Comparison of ENCODE assay signal across 26 cellular contexts in the genomic region with DNA sequence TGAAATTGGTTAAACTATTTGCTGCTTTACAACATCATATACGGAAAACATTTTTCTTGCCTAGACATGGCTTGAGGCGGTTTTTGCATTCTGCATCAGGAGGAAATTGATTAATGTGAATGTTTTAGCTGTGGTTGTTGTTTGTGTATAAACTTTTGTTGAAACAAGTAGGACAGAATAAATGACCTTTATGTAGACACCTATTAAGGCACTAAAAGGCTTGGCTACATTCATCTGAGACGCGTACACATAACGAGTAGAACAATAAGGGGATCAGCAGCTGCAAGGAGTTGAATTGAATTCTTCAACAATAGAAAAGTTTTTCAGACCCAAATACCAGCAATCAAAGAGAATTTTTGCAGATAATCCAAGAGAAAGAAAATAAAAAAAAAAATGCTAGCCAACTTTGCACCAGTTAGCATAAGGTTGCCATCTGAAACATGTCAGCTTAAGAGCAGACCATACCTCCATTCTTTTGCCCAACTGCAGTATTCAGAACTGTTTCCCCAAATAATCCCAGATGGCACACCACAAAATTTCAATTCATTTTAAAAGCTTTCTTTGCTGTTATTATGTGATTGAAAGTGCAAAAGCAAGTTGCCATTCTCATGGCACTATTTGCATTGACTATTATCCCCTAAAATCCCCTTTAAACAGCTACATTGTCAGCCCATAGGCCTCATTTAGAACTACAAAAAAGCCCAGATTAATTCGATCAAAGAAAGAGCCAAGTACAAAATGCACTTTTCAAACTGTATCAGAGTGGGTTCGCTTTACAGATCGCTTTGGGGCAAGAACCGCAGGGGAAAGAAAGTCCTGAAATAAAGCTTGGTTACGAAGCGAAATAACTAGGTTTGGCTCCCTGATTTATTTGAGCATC.
"Had no signal": no experiment of that assay in that cellular context is flagged by ENCODE, and none has a peak within 500 bp of the region (broad histone marks: within the 10 kb centered on the region; RNA-seq: fewer than 3 reads in every experiment).

No MANE protein-coding gene starts in this region.

- H3K27ac ChIP-seq: adrenal gland, body of pancreas, KMS-11, Peyer's patch, WERI-Rb-1 had no signal

- H3K9me3 ChIP-seq: adrenal gland, body of pancreas, Peyer's patch had no signal

- H3K4me1 ChIP-seq: adrenal gland, body of pancreas, Peyer's patch had no signal

- H3K27ac Mint-ChIP-seq: activated CD4-positive, alpha-beta T cell treated with anti-CD3 and anti-CD28 coated beads for 36 hours; activated CD4-positive, alpha-beta T cell treated with anti-CD3 and anti-CD28 coated beads, Interleukin-2, amount 10 ng/mL, durations not matched to agents 7 days and 5 days; activated CD8-positive, alpha-beta T cell treated with anti-CD3 and anti-CD28 coated beads, Interleukin-2, amount 10 ng/mL, durations not matched to agents 7 days and 5 days; activated naive CD4-positive, alpha-beta T cell treated with anti-CD3 and anti-CD28 coated beads, Interleukin-2, amount 50 U/mL, for 72 hours; activated T-cell treated with anti-CD3 and anti-CD28 coated beads, Interleukin-2, amount 50 U/mL, for 24 hours; activated T-helper 2 cell treated with anti-CD3 and anti-CD28 coated beads, Interferon-gamma antibody, Interleukin-2, Interleukin-4, amounts not matched to agents 10 μg/mL and 5 μg/mL and 100 μg/mL, durations not matched to agents 14 hours and 24 hours and 36 hours had no signal

- H3K9ac ChIP-seq: KMS-11 had no signal

- DNase-seq: activated CD4-positive, alpha-beta T cell treated with anti-CD3 and anti-CD28 coated beads for 36 hours; activated CD4-positive, alpha-beta T cell treated with anti-CD3 and anti-CD28 coated beads, Interleukin-2, amount 10 ng/mL, durations not matched to agents 7 days and 5 days; activated CD4-positive, alpha-beta T cell treated with anti-CD3 and anti-CD28 coated beads, Interleukin-2, amount 50 U/mL, for 48 hours; activated CD8-positive, alpha-beta T cell treated with anti-CD3 and anti-CD28 coated beads, Interleukin-2, amount 10 ng/mL, durations not matched to agents 7 days and 5 days; activated gamma-delta T cell; activated naive CD4-positive, alpha-beta T cell treated with Interleukin-2 at 50 U/mL for 16 hours; activated T-cell treated with anti-CD3 and anti-CD28 coated beads, Interleukin-2, amount 50 U/mL, for 24 hours; adrenal gland; body of pancreas; central memory CD4-positive, alpha-beta T cell; NCI-H187 treated with DMSO at 0.1 percent for 48 hours; NCI-H2081; NCI-H510A; NCI-H526; NCI-H748 treated with DMSO at 0.1 percent for 48 hours; NK-92 treated with Interleukin-12 subunit alpha and Interleukin-12 subunit beta, amount 100 ng/mL, for 24 hours; PC-3; Peyer's patch; RPMI8226; SIG-M5; T1000; WERI-Rb-1 had no signal

- H3K9me3 Mint-ChIP-seq: activated CD4-positive, alpha-beta T cell treated with anti-CD3 and anti-CD28 coated beads, Interleukin-2, amount 10 ng/mL, durations not matched to agents 7 days and 5 days; activated T-cell treated with anti-CD3 and anti-CD28 coated beads, Interleukin-2, amount 50 U/mL, for 24 hours; activated T-helper 2 cell treated with anti-CD3 and anti-CD28 coated beads, Interferon-gamma antibody, Interleukin-2, Interleukin-4, amounts not matched to agents 10 μg/mL and 5 μg/mL and 100 μg/mL, durations not matched to agents 14 hours and 24 hours and 36 hours had no signal

- H3K27me3 ChIP-seq: body of pancreas, Peyer's patch had no signal

- H3K4me3 ChIP-seq: adrenal gland, body of pancreas, Peyer's patch had no signal

- H3K36me3 ChIP-seq: adrenal gland, Peyer's patch, WERI-Rb-1 had no signal

- ATAC-seq: activated CD4-positive, alpha-beta T cell treated with anti-CD3 and anti-CD28 coated beads for 36 hours; activated CD4-positive, CD25-positive, alpha-beta regulatory T cell treated with anti-CD3 and anti-CD28 coated beads, Interleukin-2, amount 50 U/mL, for 24 hours; activated CD8-positive, alpha-beta T cell treated with anti-CD3 and anti-CD28 coated beads, Interleukin-2, amount 10 ng/mL, durations not matched to agents 7 days and 5 days; activated naive CD4-positive, alpha-beta T cell treated with anti-CD3 and anti-CD28 coated beads, Interleukin-2, amount 50 U/mL, for 72 hours; body of pancreas; PC-3 had no signal

- H3K36me3 Mint-ChIP-seq: activated naive CD4-positive, alpha-beta T cell treated with anti-CD3 and anti-CD28 coated beads, Interleukin-2, amount 50 U/mL, for 72 hours had no signal

- H3K4me3 Mint-ChIP-seq: activated CD4-positive, alpha-beta T cell treated with anti-CD3 and anti-CD28 coated beads for 36 hours; activated CD8-positive, alpha-beta T cell treated with anti-CD3 and anti-CD28 coated beads, Interleukin-2, amount 10 ng/mL, durations not matched to agents 7 days and 5 days; activated T-cell treated with anti-CD3 and anti-CD28 coated beads, Interleukin-2, amount 50 U/mL, for 24 hours had no signal

- H3K4me2 ChIP-seq: KMS-11 had no signal

- H3K4me1 Mint-ChIP-seq: activated CD4-positive, alpha-beta T cell treated with anti-CD3 and anti-CD28 coated beads for 36 hours had no signal
